ENCODE assay signal across 30 cellular contexts in genomic region chr15:65231306-65231705, GRCh38. TPM values are rescaled to one million over a fixed set of nuclear protein-coding genes. Genes with fewer than 3 reads are reported as not detected.
"Had no signal": no experiment of that assay in that cellular context is flagged by ENCODE, and none has a peak within 500 bp of the region (broad histone marks: within the 10 kb centered on the region; RNA-seq: fewer than 3 reads in every experiment).

No MANE protein-coding gene starts in this region.

- H3K27me3 Mint-ChIP-seq: dendritic cell treated with granulocyte-macrophage colony-stimulating factor and Interleukin-4, amounts not matched to agents 40 ng/mL and 50 ng/mL, for 4 days; effector memory CD8-positive, alpha-beta T cell; naive B cell had no signal

- H3K4me3 Mint-ChIP-seq: dendritic cell treated with granulocyte-macrophage colony-stimulating factor and Interleukin-4, amounts not matched to agents 40 ng/mL and 50 ng/mL, for 4 days; effector memory CD8-positive, alpha-beta T cell; endodermal cell; immature natural killer cell; mesothelial cell of epicardium; naive B cell had no signal

- DNase-seq: colonic mucosa; cortex of kidney; effector CD8-positive, alpha-beta T cell; effector memory CD8-positive, alpha-beta T cell; endodermal cell; esophagus squamous epithelium; foreskin fibroblast; foreskin melanocyte; gastrocnemius medialis; glutamatergic neuron; head of caudate nucleus; heart right ventricle; hippocampal formation; immature natural killer cell; islet precursor cell; kidney; kidney glomerular epithelial cell; left lung; left ventricle myocardium superior; lower lobe of right lung; mesenchymal stem cell; mucosa of descending colon; naive B cell had no signal

- H3K4me1 ChIP-seq: colonic mucosa, esophagus squamous epithelium, gastrocnemius medialis, heart right ventricle, left lung, lower lobe of right lung had no signal

- H3K4me1 Mint-ChIP-seq: immature natural killer cell, mesothelial cell of epicardium, naive B cell had no signal

- H3K27ac ChIP-seq: colonic mucosa, epithelial cell of prostate, esophagus squamous epithelium, gastrocnemius medialis, heart right ventricle, left lung, lower lobe of right lung had no signal

- H3K9me3 ChIP-seq: colonic mucosa, esophagus squamous epithelium, gastrocnemius medialis, heart right ventricle, left lung, lower lobe of right lung, mucosa of descending colon had no signal

- H3K4me3 ChIP-seq: colonic mucosa, esophagus squamous epithelium, gastrocnemius medialis, heart right ventricle, left lung, lower lobe of right lung, mucosa of descending colon had no signal

- H3K27me3 ChIP-seq: colonic mucosa, esophagus squamous epithelium, gastrocnemius medialis, heart right ventricle, left lung had no signal

- H3K9me3 Mint-ChIP-seq: dendritic cell treated with granulocyte-macrophage colony-stimulating factor and Interleukin-4, amounts not matched to agents 40 ng/mL and 50 ng/mL, for 4 days; effector memory CD8-positive, alpha-beta T cell; endodermal cell; immature natural killer cell; mesothelial cell of epicardium; naive B cell had no signal

- H3K27ac Mint-ChIP-seq: dendritic cell treated with granulocyte-macrophage colony-stimulating factor and Interleukin-4, amounts not matched to agents 40 ng/mL and 50 ng/mL, for 4 days; effector memory CD8-positive, alpha-beta T cell; endodermal cell; immature natural killer cell; mesothelial cell of epicardium had no signal

- ATAC-seq: effector memory CD8-positive, alpha-beta T cell; esophagus mucosa; gastrocnemius medialis; heart right ventricle; left lung; left ventricle myocardium superior; lower lobe of right lung; mucosa of descending colon had no signal

- FAIRE-seq: endometrium, kidney had no signal

- H3K36me3 ChIP-seq: colonic mucosa, esophagus squamous epithelium, gastrocnemius medialis, heart right ventricle, left lung, lower lobe of right lung had no signal

- H3K36me3 Mint-ChIP-seq: mesothelial cell of epicardium, naive B cell had no signal

RNA-seq across cellular contexts. Expression of gene CILP, which starts 20.0 kb away (rescaled TPM):
- total RNA-seq: dermis microvascular lymphatic vessel endothelial cell, lung microvascular endothelial cell had no signal
